Comparison of ENCODE assay signal across 2 cellular contexts in genomic region chr7:123625254-123625653, GRCh38.
A peak's percentile ranks its signal among the peaks of the same experiment; 100 is the strongest.
TF ChIP-seq lines count a peak whose summit lies in the region.

No MANE protein-coding gene starts in this region.

TF ChIP-seq in HCT116, 20 proteins besides CTCF, POLR2A, EP300 and RAD21:
- TF ChIP-seq ZFX (IDR thresholded peaks at IDR 0.05) (no peak), ELF1 (IDR thresholded peaks at IDR 0.05; ENCODE audit: borderline replicate concordance, low read depth) (no peak), EGR1 (IDR thresholded peaks at IDR 0.05; ENCODE audit: low read depth) (no peak), TCF7L2 (IDR thresholded peaks at IDR 0.05; ENCODE audit: borderline replicate concordance, extremely low read depth, insufficient read depth, insufficient read length) (no peak)
- TF ChIP-seq, protein P1, sequence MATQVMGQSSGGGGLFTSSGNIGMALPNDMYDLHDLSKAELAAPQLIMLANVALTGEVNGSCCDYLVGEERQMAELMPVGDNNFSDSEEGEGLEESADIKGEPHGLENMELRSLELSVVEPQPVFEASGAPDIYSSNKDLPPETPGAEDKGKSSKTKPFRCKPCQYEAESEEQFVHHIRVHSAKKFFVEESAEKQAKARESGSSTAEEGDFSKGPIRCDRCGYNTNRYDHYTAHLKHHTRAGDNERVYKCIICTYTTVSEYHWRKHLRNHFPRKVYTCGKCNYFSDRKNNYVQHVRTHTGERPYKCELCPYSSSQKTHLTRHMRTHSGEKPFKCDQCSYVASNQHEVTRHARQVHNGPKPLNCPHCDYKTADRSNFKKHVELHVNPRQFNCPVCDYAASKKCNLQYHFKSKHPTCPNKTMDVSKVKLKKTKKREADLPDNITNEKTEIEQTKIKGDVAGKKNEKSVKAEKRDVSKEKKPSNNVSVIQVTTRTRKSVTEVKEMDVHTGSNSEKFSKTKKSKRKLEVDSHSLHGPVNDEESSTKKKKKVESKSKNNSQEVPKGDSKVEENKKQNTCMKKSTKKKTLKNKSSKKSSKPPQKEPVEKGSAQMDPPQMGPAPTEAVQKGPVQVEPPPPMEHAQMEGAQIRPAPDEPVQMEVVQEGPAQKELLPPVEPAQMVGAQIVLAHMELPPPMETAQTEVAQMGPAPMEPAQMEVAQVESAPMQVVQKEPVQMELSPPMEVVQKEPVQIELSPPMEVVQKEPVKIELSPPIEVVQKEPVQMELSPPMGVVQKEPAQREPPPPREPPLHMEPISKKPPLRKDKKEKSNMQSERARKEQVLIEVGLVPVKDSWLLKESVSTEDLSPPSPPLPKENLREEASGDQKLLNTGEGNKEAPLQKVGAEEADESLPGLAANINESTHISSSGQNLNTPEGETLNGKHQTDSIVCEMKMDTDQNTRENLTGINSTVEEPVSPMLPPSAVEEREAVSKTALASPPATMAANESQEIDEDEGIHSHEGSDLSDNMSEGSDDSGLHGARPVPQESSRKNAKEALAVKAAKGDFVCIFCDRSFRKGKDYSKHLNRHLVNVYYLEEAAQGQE (IDR thresholded peaks at IDR 0.05; ENCODE audit: low read depth), result no peak

TF ChIP-seq in K562, 482 proteins besides CTCF, POLR2A, EP300 and RAD21:
- TF ChIP-seq ZNF175 (CRISPR knock-in tag; IDR thresholded peaks at IDR 0.05; ENCODE audit: low read depth) (0 out of 2 replicates have a peak, but pooled peaks have one; percentile 4), TAF1 (IDR thresholded peaks at IDR 0.05; ENCODE audit: control insufficient read depth, extremely low read depth, insufficient read depth, low read length, severe bottlenecking) (no peak), ARHGAP35 (IDR thresholded peaks at IDR 0.05; ENCODE audit: partially characterized antibody) (no peak), NFE2 (IDR thresholded peaks at IDR 0.05; ENCODE audit: low read depth) (no peak), BCOR (IDR thresholded peaks at IDR 0.05) (no peak), CEBPG (CRISPR knock-in tag; IDR thresholded peaks at IDR 0.05) (0 out of 2 replicates have a peak, but pooled peaks have one; percentile 34), CEBPG (tag; conservative IDR thresholded peaks at IDR 0.05 in 1 of 2, IDR thresholded peaks at IDR 0.05 in 1 of 2) (peak; percentile 85 to 86), ZNF75A (CRISPR knock-in tag; IDR thresholded peaks at IDR 0.05) (no peak), ZSCAN32 (CRISPR knock-in tag; IDR thresholded peaks at IDR 0.05) (0 out of 2 replicates have a peak, but pooled peaks have one; percentile 45), SRSF3 (IDR thresholded peaks at IDR 0.05; ENCODE audit: insufficient read depth, low read length) (no peak), EZH2 (IDR thresholded peaks at IDR 0.05; ENCODE audit: borderline replicate concordance, low read depth, low read length) (no peak), JUN (IDR thresholded peaks at IDR 0.05; ENCODE audit: borderline replicate concordance, low read depth, low read length) (no peak), JUN (CRISPR knock-in tag; IDR thresholded peaks at IDR 0.05; ENCODE audit: borderline replicate concordance) (no peak), ZNF24 (IDR thresholded peaks at IDR 0.05) (no peak), ZNF583 (CRISPR knock-in tag; IDR thresholded peaks at IDR 0.05) (no peak), CEBPB (tag; IDR thresholded peaks at IDR 0.05) (peak; percentile 46), EGR1 (conservative IDR thresholded peaks at IDR 0.05) (no peak), RAD51 (IDR thresholded peaks at IDR 0.05; ENCODE audit: borderline replicate concordance, low read depth) (no peak), ASH1L (IDR thresholded peaks at IDR 0.05; ENCODE audit: borderline replicate concordance, low read depth, partially characterized antibody) (no peak), GTF2A2 (tag; IDR thresholded peaks at IDR 0.05) (no peak), TEAD1 (CRISPR knock-in tag; IDR thresholded peaks at IDR 0.05) (no peak)
- TF ChIP-seq, protein P2, sequence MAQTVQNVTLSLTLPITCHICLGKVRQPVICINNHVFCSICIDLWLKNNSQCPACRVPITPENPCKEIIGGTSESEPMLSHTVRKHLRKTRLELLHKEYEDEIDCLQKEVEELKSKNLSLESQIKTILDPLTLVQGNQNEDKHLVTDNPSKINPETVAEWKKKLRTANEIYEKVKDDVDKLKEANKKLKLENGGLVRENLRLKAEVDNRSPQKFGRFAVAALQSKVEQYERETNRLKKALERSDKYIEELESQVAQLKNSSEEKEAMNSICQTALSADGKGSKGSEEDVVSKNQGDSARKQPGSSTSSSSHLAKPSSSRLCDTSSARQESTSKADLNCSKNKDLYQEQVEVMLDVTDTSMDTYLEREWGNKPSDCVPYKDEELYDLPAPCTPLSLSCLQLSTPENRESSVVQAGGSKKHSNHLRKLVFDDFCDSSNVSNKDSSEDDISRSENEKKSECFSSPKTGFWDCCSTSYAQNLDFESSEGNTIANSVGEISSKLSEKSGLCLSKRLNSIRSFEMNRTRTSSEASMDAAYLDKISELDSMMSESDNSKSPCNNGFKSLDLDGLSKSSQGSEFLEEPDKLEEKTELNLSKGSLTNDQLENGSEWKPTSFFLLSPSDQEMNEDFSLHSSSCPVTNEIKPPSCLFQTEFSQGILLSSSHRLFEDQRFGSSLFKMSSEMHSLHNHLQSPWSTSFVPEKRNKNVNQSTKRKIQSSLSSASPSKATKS (CRISPR knock-in tag; IDR thresholded peaks at IDR 0.05), result no peak
- TF ChIP-seq, protein P3, sequence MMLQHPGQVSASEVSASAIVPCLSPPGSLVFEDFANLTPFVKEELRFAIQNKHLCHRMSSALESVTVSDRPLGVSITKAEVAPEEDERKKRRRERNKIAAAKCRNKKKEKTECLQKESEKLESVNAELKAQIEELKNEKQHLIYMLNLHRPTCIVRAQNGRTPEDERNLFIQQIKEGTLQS (IDR thresholded peaks at IDR 0.05), result peak; percentile 73
- TF ChIP-seq, protein P3 (CRISPR knock-in tag; conservative IDR thresholded peaks at IDR 0.05), result no peak
